In genomic region chr5:136192015-136192525, GRCh38 we compare ENCODE assay signal across 10 cellular contexts. TPM values are rescaled to one million over a fixed set of nuclear protein-coding genes. Genes with fewer than 3 reads are reported as not detected.
A peak's percentile ranks its signal among the peaks of the same experiment; 100 is the strongest.
DNase-seq lines count a peak whose midpoint lies in the region; FAIRE-seq and TF ChIP-seq lines count a peak whose summit lies in the region.
"Had no signal": no experiment of that assay in that cellular context is flagged by ENCODE, and none has a peak within 500 bp of the region (broad histone marks: within the 10 kb centered on the region; RNA-seq: fewer than 3 reads in every experiment).

No MANE protein-coding gene starts in this region.

- no peak for TF ChIP-seq POLR2A in uterus (IDR thresholded peaks at IDR 0.05)

- H3K4me3 ChIP-seq in HUES64 (ENCODE audit: low read length) (peak overlapping the region; percentile 53), bronchial epithelial cell (ENCODE audit: low read depth, low read length) (peak overlapping the region; percentile 29), kidney (ENCODE audit: low read length in 2 of 2) (peak overlapping the region; percentile 67 to 75), small intestine (ENCODE audit: low read depth in 1 of 2, low read length in 2 of 2) (peak overlapping the region; percentile 34 to 67), uterus (peak overlapping the region in 1 of 2 donors; percentile 16)

- H3K4me1 ChIP-seq in HUES64 (ENCODE audit: insufficient read depth, low read length) (no peaks in the 10 kb centered on the region), kidney (ENCODE audit: control insufficient read depth in 1 of 2, insufficient read depth in 1 of 2, low read depth in 1 of 2, low read length in 2 of 2) (peaks cover 0 to 10% of the 10 kb centered on the region in 2 donors), small intestine (ENCODE audit: control insufficient read depth in 2 of 2, insufficient read depth in 1 of 2, low read depth in 1 of 2, low read length in 1 of 2) (peaks cover 0 to 14% of the 10 kb centered on the region in 2 donors), uterus (peaks cover 0 to 15% of the 10 kb centered on the region in 2 donors)

- FAIRE-seq in bronchial epithelial cell (lab: Jason Lieb, UNC), result no peak
- FAIRE-seq in kidney (lab: Jason Lieb, UNC), result no peak
- FAIRE-seq in small intestine (lab: Jason Lieb, UNC), result no peak
- no peak for FAIRE-seq in frontal cortex (lab: Jason Lieb, UNC)

- H3K9me3 ChIP-seq in HUES64 (ENCODE audit: insufficient read depth, low read depth, low read length) (no peaks in the 10 kb centered on the region), kidney (ENCODE audit: control insufficient read depth in 1 of 2, low read length in 2 of 2) (no peaks in the 10 kb centered on the region), small intestine (ENCODE audit: control insufficient read depth, low read depth) (no peaks in the 10 kb centered on the region), uterus (no peaks in the 10 kb centered on the region)

- DNase-seq in bronchial epithelial cell (ENCODE audit: low read depth), result no peak
- DNase-seq in kidney, result peak; percentile 69
- DNase-seq in small intestine, result no peak
- DNase-seq in RPMI8226, result no peak
- DNase-seq in NCI-H2107 (lab: John Stamatoyannopoulos, UW), result no peak
- no peak for DNase-seq in uterus
- no peak for DNase-seq in frontal cortex (ENCODE audit: low spot score in 2 of 2)
- DNase-seq: activated CD8-positive, alpha-beta memory T cell treated with anti-CD3 and anti-CD28 coated beads, Interleukin-2, amount 10 ng/mL, durations not matched to agents 7 days and 5 days; NCI-H524 treated with DMSO at 0.1 percent for 48 hours had no signal

- H3K36me3 ChIP-seq in HUES64 (ENCODE audit: insufficient read depth, low read length) (peaks cover 8% of the 10 kb centered on the region; the same call in 1 of the 2 replicates), bronchial epithelial cell (ENCODE audit: control insufficient read depth, insufficient read depth, low read length) (no peaks in the 10 kb centered on the region), kidney (ENCODE audit: control insufficient read depth in 1 of 2, insufficient read depth in 2 of 2, low read length in 2 of 2) (no peaks in the 10 kb centered on the region), small intestine (ENCODE audit: control insufficient read depth in 2 of 2, insufficient read depth in 2 of 2, low read length in 2 of 2) (no peaks in the 10 kb centered on the region), uterus (no peaks in the 10 kb centered on the region)

- under 1% methylated on average over 56 of the region's 56 CpGs for WGBS in HUES64
- WGBS in small intestine, 3 donors, result 1 to 3% (median 2%) methylated on average over 35 to 56 of the region's 56 CpGs

- H3K27me3 ChIP-seq in HUES64 (ENCODE audit: insufficient read depth, low read length) (peaks cover 88% of the 10 kb centered on the region), bronchial epithelial cell (ENCODE audit: control insufficient read depth, insufficient read depth, low read length) (peaks cover 2% of the 10 kb centered on the region), small intestine (ENCODE audit: control insufficient read depth in 2 of 2, insufficient read depth in 2 of 2, low read length in 2 of 2) (peaks cover 0 to 8% of the 10 kb centered on the region in 2 donors), uterus (peaks cover 15 to 16% of the 10 kb centered on the region in 2 donors)

- H3K27ac ChIP-seq in HUES64 (ENCODE audit: low read depth, low read length), result no peak overlapping the region
- H3K27ac ChIP-seq in kidney (ENCODE audit: low read depth in 2 of 2, low read length in 2 of 2), result peak overlapping the region; percentile 82 to 85
- peak overlapping the region; percentile 38 to 62 for H3K27ac ChIP-seq in small intestine (ENCODE audit: low read depth in 1 of 2, low read length in 1 of 2)
- H3K27ac ChIP-seq in uterus, result no peak overlapping the region

- H3K9ac ChIP-seq in HUES64 (ENCODE audit: low read depth, low read length) (peak overlapping the region; percentile 3), kidney (ENCODE audit: low read length in 2 of 2) (peak overlapping the region; percentile 19 to 55)

- TF ChIP-seq CTCF in bronchial epithelial cell (IDR thresholded peaks at IDR 0.05; ENCODE audit: insufficient read depth, low read length, severe bottlenecking), result no peak
- no peak for TF ChIP-seq CTCF in kidney (IDR thresholded peaks at IDR 0.05; ENCODE audit: borderline replicate concordance, extremely low read depth, insufficient read depth)
- TF ChIP-seq CTCF in uterus (IDR thresholded peaks at IDR 0.05), result no peak

- intact Hi-C loops in kidney (cut with DNase I), result no loop called here
- intact Hi-C loops in uterus (cut with DNase I; ENCODE audit: low total_unique reads), result no loop called here

RNA-seq across cellular contexts. Expression of gene SMIM32, which starts 0.9 kb away (rescaled TPM):
- polyA plus RNA-seq in HUES64 (2013, experiment 1 of 2), result 0.45 TPM
- polyA plus RNA-seq in HUES64 (2013, experiment 2 of 2), result 0.51 TPM
- total RNA-seq in bronchial epithelial cell, result not detected in 2 replicates
- total RNA-seq in kidney, result 5.1 TPM
- 63.6 TPM for polyA plus RNA-seq in kidney (ENCODE audit: insufficient read depth, low read depth, low replicate concordance)
- 10 to 100 TPM; 16.7 to 22.8 (median 20.0) TPM for polyA plus RNA-seq in small intestine
- total RNA-seq in uterus, result 1 to 10 TPM in 1 of 4 donors, not detected in 3; 3.0 TPM
- 2.4 TPM for total RNA-seq in frontal cortex
- total RNA-seq: activated CD8-positive, alpha-beta memory T cell treated with anti-CD3 and anti-CD28 coated beads, Interleukin-2, amount 10 ng/mL, durations not matched to agents 7 days and 5 days had no signal

RNA-seq across cellular contexts. Expression of gene SMAD5, which starts 59.4 kb away (rescaled TPM):
- 29.8 TPM for polyA plus RNA-seq in HUES64 (2013, experiment 1 of 2)
- polyA plus RNA-seq in HUES64 (2013, experiment 2 of 2), result 32.2 TPM
- total RNA-seq in bronchial epithelial cell, result 24.6 and 29.7 TPM in 2 replicates
- total RNA-seq in kidney, result 67.7 TPM
- 9.9 TPM for polyA plus RNA-seq in kidney (ENCODE audit: insufficient read depth, low read depth, low replicate concordance)
- 10 to 100 TPM in 1 of 3 donors, 1 to 10 TPM in 2; 3.4 to 10.8 (median 7.3) TPM for polyA plus RNA-seq in small intestine
- 100 to 1,000 TPM in 2 of 4 donors, 10 to 100 TPM in 2; 33.0 to 193 (median 102) TPM for total RNA-seq in uterus
- 27.7 TPM for total RNA-seq in frontal cortex

Comparison
In these comparisons a context has a peak if more than half of its experiments do, and no peak if none do; other contexts are left out.
1. H3K27ac ChIP-seq: peak in kidney (2 of 2) and small intestine (2 of 2); none in HUES64 (single experiment) and uterus (0 of 2).